In genomic region chr2:182726473-182726872, GRCh38 we compare ENCODE assay signal across 18 cellular contexts.
DNase-seq lines count a peak whose midpoint lies in the region; ATAC-seq and FAIRE-seq lines count a peak whose summit lies in the region.
"Had no signal": no experiment of that assay in that cellular context is flagged by ENCODE, and none has a peak within 500 bp of the region (broad histone marks: within the 10 kb centered on the region; RNA-seq: fewer than 3 reads in every experiment).

No MANE protein-coding gene starts in this region.

- FAIRE-seq in urothelium cell line (lab: Jason Lieb, UNC), result no peak

- DNase-seq in stimulated activated CD4-positive, alpha-beta T cell treated with anti-CD3 and anti-CD28 coated beads, Interleukin-1b, Interleukin-23, amount 100 ng/mL, for 48 hours, result peak; percentile 8
- no peak for DNase-seq in stimulated activated CD4-positive, alpha-beta T cell treated with anti-CD3 and anti-CD28 coated beads, Interleukin-15, amount 100 ng/mL, for 24 hours
- no peak for DNase-seq in urothelium cell line (ENCODE audit: low spot score)
- DNase-seq: AML-193; Calu3; CD4-positive, alpha-beta T cell; DMS79 treated with DMSO at 0.1 percent for 48 hours; GDM1; NCI-H1092; NCI-H1694 treated with DMSO at 0.1 percent for 48 hours; PC-3; T-helper 17 cell had no signal

- peak; percentile 70 for ATAC-seq in GM18868 (IDR thresholded peaks at IDR 0.05; ENCODE audit: unreplicated experiment)
- ATAC-seq in HG03432 (IDR thresholded peaks at IDR 0.05; ENCODE audit: unreplicated experiment), result peak; percentile 59
- no peak for ATAC-seq in GM21825 (IDR thresholded peaks at IDR 0.05; ENCODE audit: unreplicated experiment)
- no peak for ATAC-seq in GM18870 (IDR thresholded peaks at IDR 0.05; ENCODE audit: unreplicated experiment)
- ATAC-seq: GM23338, PC-3, SK-N-SH treated with all-trans-retinoic acid at 6 μM for 48 hours, T-helper 17 cell had no signal

Comparison
In these comparisons a context has a peak if more than half of its experiments do, and no peak if none do; other contexts are left out.
1. ATAC-seq: peak in GM18868 (single experiment) and HG03432 (single experiment); none in GM21825 (single experiment) and GM18870 (single experiment).